ENCODE assay signal across 8 cellular contexts in the genomic region with DNA sequence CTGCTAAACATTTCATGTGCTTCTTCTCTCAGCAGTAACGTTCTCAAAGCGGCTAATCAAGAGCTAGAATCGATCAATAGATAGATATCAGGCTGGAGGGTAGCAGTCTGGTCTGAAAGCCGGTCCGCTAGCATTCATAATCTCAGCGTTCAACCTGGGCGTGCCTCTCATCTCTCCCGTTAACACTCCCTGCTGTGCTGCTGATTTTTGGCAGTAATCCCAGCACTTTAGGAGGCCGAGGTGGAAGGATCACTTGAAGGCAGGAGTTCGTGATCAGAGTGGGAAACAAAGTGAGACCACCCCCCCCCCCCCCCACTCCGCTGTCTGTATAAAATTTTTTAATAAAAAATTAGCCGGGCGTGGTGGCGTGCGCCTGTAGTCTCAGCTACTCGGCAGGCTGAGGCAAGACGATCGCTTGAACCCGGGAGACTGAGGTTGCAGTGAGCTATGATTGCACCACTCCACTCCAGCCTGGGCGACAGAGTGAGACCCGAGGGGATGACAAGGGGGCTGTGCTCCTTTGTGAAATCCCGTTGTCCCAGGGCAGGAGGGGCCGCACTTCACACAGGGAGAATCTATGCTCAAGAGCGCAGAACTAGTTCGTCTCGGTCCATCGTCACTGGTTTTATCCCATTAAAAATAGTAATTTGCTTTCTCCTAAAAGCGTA. TPM values are rescaled to one million over a fixed set of nuclear protein-coding genes. Genes with fewer than 3 reads are reported as not detected.
DNase-seq lines count a peak whose midpoint lies in the region; ATAC-seq and TF ChIP-seq lines count a peak whose summit lies in the region.

No MANE protein-coding gene starts in this region.

- no peaks in the 10 kb centered on the region for H3K36me3 ChIP-seq in prostate gland

- peak overlapping the region; percentile 68 for H3K27ac Mint-ChIP-seq in activated CD4-positive, alpha-beta memory T cell treated with anti-CD3 and anti-CD28 coated beads for 36 hours

- H3K27me3 ChIP-seq in prostate gland (replicated peaks; ENCODE audit: insufficient read depth): no peaks in the 10 kb centered on the region

- TF ChIP-seq POLR2A in prostate gland (IDR thresholded peaks at IDR 0.05): no peak

- POLR2A ChIA-PET in activated CD4-positive, alpha-beta memory T cell treated with anti-CD3 and anti-CD28 coated beads for 36 hours (lab: Charles Lee): interaction anchor here (0.6 to 2.6 kb wide), 5 partner anchors 9 to 207 kb away, joined by 3 to 16 read pairs (median 9); partner anchors contain the start of genes FRA10AC1 and MYOF

- H3K9me3 ChIP-seq in prostate gland: no peaks in the 10 kb centered on the region

- intact Hi-C loops in activated CD4-positive, alpha-beta memory T cell treated with anti-CD3 and anti-CD28 coated beads for 36 hours (cut with micrococcal nuclease): loop anchor here (1.0 to 10.0 kb wide), 6 partner anchors 13 to 903 kb away; partner anchors contain the start of genes EXOC6, FRA10AC1, KIF11 and MYOF
- intact Hi-C loops in prostate gland (cut with DNase I): no loop called here

- WGBS in prostate gland: 1% methylated on average over 28 of the region's 28 CpGs

- no peaks in the 10 kb centered on the region for H3K9me3 Mint-ChIP-seq in activated CD4-positive, alpha-beta memory T cell treated with anti-CD3 and anti-CD28 coated beads for 36 hours

- H3K4me1 ChIP-seq in prostate gland (replicated peaks): peaks cover 3% of the 10 kb centered on the region

- peak overlapping the region; percentile 15 to 45 for H3K27ac ChIP-seq in prostate gland

- peak; percentile 33 for DNase-seq in stimulated activated CD4-positive, alpha-beta T cell treated with anti-CD3 and anti-CD28 coated beads, Interleukin-15, amount 100 ng/mL, for 24 hours
- no peak for DNase-seq in stimulated activated CD4-positive, alpha-beta T cell treated with anti-CD3 and anti-CD28 coated beads, Interleukin-4, amount 100 ng/mL, for 4 hours
- peak; percentile 33 for DNase-seq in NCI-H1092 (lab: John Stamatoyannopoulos, UW)
- DNase-seq in activated CD4-positive, alpha-beta memory T cell treated with anti-CD3 and anti-CD28 coated beads for 36 hours: peak; percentile 32
- DNase-seq in glomerular visceral epithelial cell (ENCODE audit: extremely low spot score): peak; percentile 48
- DNase-seq in prostate gland (ENCODE audit: low spot score): peak; percentile 33
- DNase-seq in cerebellar nuclear complex (lab: John Stamatoyannopoulos, UW): no peak

- CTCF ChIA-PET in activated CD4-positive, alpha-beta memory T cell treated with anti-CD3 and anti-CD28 coated beads for 36 hours (lab: Charles Lee): interaction anchor here (0.6 to 3.9 kb wide), 6 partner anchors 13 to 653 kb away, joined by 3 to 32 read pairs (median 8); partner anchors contain the start of gene MYOF

- peak overlapping the region; percentile 42 to 52 for H3K4me3 ChIP-seq in prostate gland

- no peak for TF ChIP-seq CTCF in prostate gland (IDR thresholded peaks at IDR 0.05)

- H3K4me3 Mint-ChIP-seq in activated CD4-positive, alpha-beta memory T cell treated with anti-CD3 and anti-CD28 coated beads for 36 hours: peak overlapping the region; percentile 90

- H3K4me1 Mint-ChIP-seq in activated CD4-positive, alpha-beta memory T cell treated with anti-CD3 and anti-CD28 coated beads for 36 hours (ENCODE audit: low read depth): peaks cover 27% of the 10 kb centered on the region

- ATAC-seq in HG02588 (IDR thresholded peaks at IDR 0.05; ENCODE audit: unreplicated experiment): peak; percentile 9

- no peaks in the 10 kb centered on the region for H3K27me3 Mint-ChIP-seq in activated CD4-positive, alpha-beta memory T cell treated with anti-CD3 and anti-CD28 coated beads for 36 hours

- H3K36me3 Mint-ChIP-seq in activated CD4-positive, alpha-beta memory T cell treated with anti-CD3 and anti-CD28 coated beads for 36 hours: peaks cover 28% of the 10 kb centered on the region

RNA-seq across cellular contexts. Expression of gene CEP55, which starts 0.6 kb away (rescaled TPM):
- total RNA-seq in activated CD4-positive, alpha-beta memory T cell treated with anti-CD3 and anti-CD28 coated beads for 36 hours: 10 to 100 TPM; 88.0 to 91.3 TPM
- 1 to 10 TPM in 1 of 2 donors, under 1 TPM in 1; 0.14 to 4.7 TPM for total RNA-seq in prostate gland

RNA-seq across cellular contexts. Expression of gene MYOF, which starts 13.7 kb away (rescaled TPM):
- total RNA-seq in activated CD4-positive, alpha-beta memory T cell treated with anti-CD3 and anti-CD28 coated beads for 36 hours: 10 to 100 TPM; 49.3 to 49.7 TPM
- total RNA-seq in prostate gland: 10 to 100 TPM; 84.4 to 85.0 TPM

Comparison
In these comparisons a context has a peak if more than half of its experiments do, and no peak if none do; other contexts are left out.
1. DNase-seq: peak in stimulated activated CD4-positive, alpha-beta T cell treated with anti-CD3 and anti-CD28 coated beads, Interleukin-15, amount 100 ng/mL, for 24 hours (single experiment), NCI-H1092 (single experiment), activated CD4-positive, alpha-beta memory T cell treated with anti-CD3 and anti-CD28 coated beads for 36 hours (single experiment), glomerular visceral epithelial cell (single experiment) and prostate gland (single experiment); none in stimulated activated CD4-positive, alpha-beta T cell treated with anti-CD3 and anti-CD28 coated beads, Interleukin-4, amount 100 ng/mL, for 4 hours (0 of 2) and cerebellar nuclear complex (0 of 2).
2. RNA of gene CEP55, which starts 0.6 kb away (total RNA-seq): 88.0 to 91.3 TPM in activated CD4-positive, alpha-beta memory T cell treated with anti-CD3 and anti-CD28 coated beads for 36 hours; 0.14 to 4.7 TPM in prostate gland; every median in the first group is over 10 times any median in the second.